In genomic region chr5:172107606-172108005, GRCh38 we compare ENCODE assay signal across 8 cellular contexts.
DNase-seq lines count a peak whose midpoint lies in the region; ATAC-seq and TF ChIP-seq lines count a peak whose summit lies in the region.

No MANE protein-coding gene starts in this region.

- H3K4me3 Mint-ChIP-seq in chondrocyte (ENCODE audit: unreplicated experiment) (peak overlapping the region; percentile 50), natural killer cell (peak overlapping the region; percentile 56)

- H3K4me3 ChIP-seq in BLaER1 = no peak overlapping the region

- H3K36me3 Mint-ChIP-seq in chondrocyte (ENCODE audit: low read depth) (peaks cover 6% of the 10 kb centered on the region), natural killer cell (no peaks in the 10 kb centered on the region)

- peaks cover 51% of the 10 kb centered on the region for H4K20me1 ChIP-seq in BLaER1

- H3K36me3 ChIP-seq in BLaER1 = peaks cover 51% of the 10 kb centered on the region

- DNase-seq in NCI-H226 (peak; percentile 97), chondrocyte (ENCODE audit: low spot score) (no peak), natural killer cell (no peak), NCI-H1436 treated with DMSO at 0.1 percent for 48 hours (lab: John Stamatoyannopoulos, UW) (no peak), DMS53 (lab: John Stamatoyannopoulos, UW) (no peak)

- H3K9me3 Mint-ChIP-seq in chondrocyte (ENCODE audit: low read depth) (no peaks in the 10 kb centered on the region), natural killer cell (no peaks in the 10 kb centered on the region)

- intact Hi-C loops in natural killer cell (cut with micrococcal nuclease) = loop anchor here (1.0 kb wide), 2 partner anchors 81 to 186 kb away; partner anchors contain the start of gene STK10

- no peaks in the 10 kb centered on the region for H3K27me3 Mint-ChIP-seq in chondrocyte (ENCODE audit: low read depth)
- H3K27me3 Mint-ChIP-seq in natural killer cell (ENCODE audit: low read depth in 2 of 2) = no peaks in the 10 kb centered on the region

- no peaks in the 10 kb centered on the region for H3K27me3 ChIP-seq in BLaER1

- TF ChIP-seq CTCF in chondrocyte (IDR thresholded peaks at IDR 0.05) (no peak), natural killer cell (IDR thresholded peaks at IDR 0.05) (no peak)

- H3K4me1 Mint-ChIP-seq in chondrocyte (ENCODE audit: low read depth) (peaks cover 87% of the 10 kb centered on the region), natural killer cell (peaks cover 49 to 62% of the 10 kb centered on the region in 2 donors)

- H3K9ac ChIP-seq in BLaER1 = no peak overlapping the region

- no peak overlapping the region for H3K27ac ChIP-seq in BLaER1

- no peak for ATAC-seq in natural killer cell
- no peak for ATAC-seq in GM21529 (IDR thresholded peaks at IDR 0.05; ENCODE audit: unreplicated experiment)
- ATAC-seq in GM18873 (IDR thresholded peaks at IDR 0.05; ENCODE audit: low FRiP score, unreplicated experiment) = no peak

- peaks cover 63% of the 10 kb centered on the region for H3K4me1 ChIP-seq in BLaER1

- peak overlapping the region; percentile 87 for H3K27ac Mint-ChIP-seq in chondrocyte (ENCODE audit: unreplicated experiment)
- H3K27ac Mint-ChIP-seq in natural killer cell = peak overlapping the region; percentile 78 to 81

- H3K9me3 ChIP-seq in BLaER1 = no peaks in the 10 kb centered on the region

- H3K4me2 ChIP-seq in BLaER1 = peak overlapping the region; percentile 47
